ENCODE assay signal across 17 cellular contexts in genomic region chr1:116911779-116912469, GRCh38. TPM values are rescaled to one million over a fixed set of nuclear protein-coding genes. Genes with fewer than 3 reads are reported as not detected.
A peak's percentile ranks its signal among the peaks of the same experiment; 100 is the strongest.
DNase-seq lines count a peak whose midpoint lies in the region; ATAC-seq, FAIRE-seq and TF ChIP-seq lines count a peak whose summit lies in the region.
"Had no signal": no experiment of that assay in that cellular context is flagged by ENCODE, and none has a peak within 500 bp of the region (broad histone marks: within the 10 kb centered on the region; RNA-seq: fewer than 3 reads in every experiment).

No MANE protein-coding gene starts in this region.

- no peak for TF ChIP-seq RAD21 in neural cell (conservative IDR thresholded peaks at IDR 0.05)

- H3K9me3 ChIP-seq in endodermal cell (ENCODE audit: control insufficient read depth, low read length) (no peaks in the 10 kb centered on the region), neural cell (ENCODE audit: low read length) (no peaks in the 10 kb centered on the region), Karpas-422 (ENCODE audit: low read length) (no peaks in the 10 kb centered on the region)
- H3K9me3 ChIP-seq: colonic mucosa had no signal

- H2AFZ ChIP-seq in neural cell (ENCODE audit: low read depth, low read length) (no peak overlapping the region), Karpas-422 (ENCODE audit: low read length) (no peak overlapping the region)

- H4K20me1 ChIP-seq in neural cell (ENCODE audit: insufficient read depth) (no peaks in the 10 kb centered on the region), Karpas-422 (ENCODE audit: insufficient read depth, low read depth, low read length) (no peaks in the 10 kb centered on the region)

- H3F3A ChIP-seq in neural cell (ENCODE audit: insufficient read depth, low read length, poor library complexity, severe bottlenecking), result no peaks in the 10 kb centered on the region

- H3K79me2 ChIP-seq in neural cell (replicated peaks; ENCODE audit: insufficient read depth, low read length), result peaks cover 19% of the 10 kb centered on the region
- no peaks in the 10 kb centered on the region for H3K79me2 ChIP-seq in Karpas-422 (ENCODE audit: low read length)

- TF ChIP-seq CTCF in D721Med (IDR thresholded peaks at IDR 0.05; ENCODE audit: insufficient read depth, missing control alignments) (peak; percentile 5), endodermal cell (conservative IDR thresholded peaks at IDR 0.05) (no peak), neural cell (IDR thresholded peaks at IDR 0.05; ENCODE audit: poor library complexity, severe bottlenecking) (no peak)

- ATAC-seq in HG03139 (IDR thresholded peaks at IDR 0.05; ENCODE audit: unreplicated experiment), result no peak
- ATAC-seq in HG02588 (IDR thresholded peaks at IDR 0.05; ENCODE audit: unreplicated experiment), result no peak
- ATAC-seq: activated CD4-positive, alpha-beta T cell treated with anti-CD3 and anti-CD28 coated beads for 36 hours had no signal

- DNase-seq in D721Med (ENCODE audit: insufficient read length, low spot score), result no peak
- DNase-seq in NCI-H69 (lab: John Stamatoyannopoulos, UW), result peak; percentile 41
- no peak for DNase-seq in endodermal cell
- DNase-seq in Karpas-422, result no peak
- no peak for DNase-seq in DMS53 (lab: John Stamatoyannopoulos, UW)
- DNase-seq: activated CD4-positive, alpha-beta T cell treated with anti-CD3 and anti-CD28 coated beads for 36 hours; activated T-cell treated with anti-CD3 and anti-CD28 coated beads for 4 hours; AML-193; colonic mucosa; DND-41; immature natural killer cell; Kasumi-1; NCI-H1694; stimulated activated CD4-positive, alpha-beta T cell treated with anti-CD3 and anti-CD28 coated beads, Interleukin-12 subunit alpha, Interleukin-12 subunit beta, amount 100 ng/mL, for 4 hours had no signal

- H3K36me3 ChIP-seq in endodermal cell (ENCODE audit: control insufficient read depth, insufficient read depth, low read length), result peaks cover 5% of the 10 kb centered on the region
- no peaks in the 10 kb centered on the region for H3K36me3 ChIP-seq in neural cell (ENCODE audit: insufficient read depth, low read length)
- no peaks in the 10 kb centered on the region for H3K36me3 ChIP-seq in Karpas-422 (ENCODE audit: insufficient read depth, low read length)
- H3K36me3 ChIP-seq: colonic mucosa had no signal

- H3K27me3 Mint-ChIP-seq in endodermal cell (ENCODE audit: insufficient read depth), result no peaks in the 10 kb centered on the region
- H3K27me3 Mint-ChIP-seq: activated CD4-positive, alpha-beta T cell treated with anti-CD3 and anti-CD28 coated beads for 36 hours had no signal

- H3K9ac ChIP-seq in endodermal cell (ENCODE audit: extremely low read depth, low read length, poor library complexity, severe bottlenecking) (no peak overlapping the region), neural cell (ENCODE audit: low read length) (peak overlapping the region; percentile 74), Karpas-422 (ENCODE audit: low read length) (no peak overlapping the region)

- H3K27me3 ChIP-seq in endodermal cell (ENCODE audit: control insufficient read depth, insufficient read depth, low read length, poor library complexity, severe bottlenecking) (no peaks in the 10 kb centered on the region), neural cell (ENCODE audit: insufficient read depth, low read depth, low read length) (no peaks in the 10 kb centered on the region), Karpas-422 (ENCODE audit: low read length) (no peaks in the 10 kb centered on the region)
- H3K27me3 ChIP-seq: colonic mucosa had no signal

- peaks cover 13% of the 10 kb centered on the region for H3K4me1 ChIP-seq in endodermal cell (ENCODE audit: control insufficient read depth, insufficient read depth, low read length)
- H3K4me1 ChIP-seq in Karpas-422 (ENCODE audit: low read length), result no peaks in the 10 kb centered on the region

- H3K4me2 ChIP-seq in neural cell (ENCODE audit: low read length) (peak overlapping the region; percentile 75), Karpas-422 (ENCODE audit: low read depth, low read length, poor library complexity, severe bottlenecking) (no peak overlapping the region)

- no peak overlapping the region for H3K27ac Mint-ChIP-seq in endodermal cell
- H3K27ac Mint-ChIP-seq: activated CD4-positive, alpha-beta T cell treated with anti-CD3 and anti-CD28 coated beads for 36 hours; immature natural killer cell had no signal

- H3K27ac ChIP-seq in endodermal cell (ENCODE audit: low read depth, low read length) (no peak overlapping the region), neural cell (ENCODE audit: low read length) (no peak overlapping the region), Karpas-422 (ENCODE audit: low read length) (no peak overlapping the region)
- H3K27ac ChIP-seq: colonic mucosa had no signal

- no peaks in the 10 kb centered on the region for H3K9me2 ChIP-seq in neural cell (ENCODE audit: insufficient read depth, low read length)
- H3K9me2 ChIP-seq in Karpas-422 (replicated peaks; ENCODE audit: insufficient read depth, low read length), result no peaks in the 10 kb centered on the region

- H3K36me3 Mint-ChIP-seq in endodermal cell (ENCODE audit: low read depth), result no peaks in the 10 kb centered on the region

- no peaks in the 10 kb centered on the region for H3K9me3 Mint-ChIP-seq in endodermal cell

- TF ChIP-seq EP300 in neural cell (conservative IDR thresholded peaks at IDR 0.05; ENCODE audit: poor library complexity, severe bottlenecking), result no peak

- no peak overlapping the region for H3K4me3 Mint-ChIP-seq in endodermal cell
- H3K4me3 Mint-ChIP-seq: activated CD4-positive, alpha-beta T cell treated with anti-CD3 and anti-CD28 coated beads for 36 hours; immature natural killer cell had no signal

- peak overlapping the region; percentile 83 for H3K4me3 ChIP-seq in endodermal cell (ENCODE audit: low read length)
- peak overlapping the region; percentile 84 for H3K4me3 ChIP-seq in neural cell (ENCODE audit: low read length)
- H3K4me3 ChIP-seq in Karpas-422 (ENCODE audit: low read length), result no peak overlapping the region

- peaks cover 16% of the 10 kb centered on the region for H3K4me1 Mint-ChIP-seq in endodermal cell

- 86 to 100% methylated on average over 2 to 6 of the region's 6 CpGs for WGBS in endodermal cell (ENCODE audit: insufficient coverage in 1 of 2, insufficient read length in 1 of 2), 2 experiments

- no peak for FAIRE-seq in D721Med (lab: Jason Lieb, UNC)

TF ChIP-seq in neural cell, 6 proteins besides CTCF, POLR2A, EP300 and RAD21:
- TF ChIP-seq REST (IDR thresholded peaks at IDR 0.05; ENCODE audit: borderline replicate concordance), result no peak
- no peak for TF ChIP-seq POLR2AphosphoS5 (IDR thresholded peaks at IDR 0.05)
- no peak for TF ChIP-seq MXI1 (conservative IDR thresholded peaks at IDR 0.05; ENCODE audit: poor library complexity, severe bottlenecking)
- TF ChIP-seq TAF1 (IDR thresholded peaks at IDR 0.05; ENCODE audit: low read depth), result no peak
- TF ChIP-seq SMC3 (conservative IDR thresholded peaks at IDR 0.05; ENCODE audit: poor library complexity), result no peak
- no peak for TF ChIP-seq EZH2 (IDR thresholded peaks at IDR 0.05; ENCODE audit: borderline replicate concordance, insufficient read depth, low read length, poor library complexity, severe bottlenecking)

RNA-seq across cellular contexts. Expression of gene PTGFRN, which starts 2.2 kb away (rescaled TPM):
- 10 to 100 TPM; 41.6 to 43.2 TPM for total RNA-seq in endodermal cell
- 46.4 TPM for polyA plus RNA-seq in endodermal cell (2013, experiment 1 of 2)
- 42.7 TPM for polyA plus RNA-seq in endodermal cell (2013, experiment 2 of 2)
- polyA plus RNA-seq in neural cell, result 20.1 and 25.0 TPM in 2 replicates
- 48.5 and 52.6 TPM in 2 replicates for polyA minus RNA-seq in neural cell
- total RNA-seq in Karpas-422 (2014; rRNA removed; shearing (Covaris generic); ENCODE audit: low replicate concordance), result not detected in 2 replicates

Comparison
In these comparisons a context has a peak if more than half of its experiments do, and no peak if none do; other contexts are left out.
1. RNA of gene PTGFRN, which starts 2.2 kb away (total RNA-seq): 41.6 to 43.2 TPM in endodermal cell; not detected in Karpas-422; every median in the first group is over 10 times any median in the second.